In the genomic region with DNA sequence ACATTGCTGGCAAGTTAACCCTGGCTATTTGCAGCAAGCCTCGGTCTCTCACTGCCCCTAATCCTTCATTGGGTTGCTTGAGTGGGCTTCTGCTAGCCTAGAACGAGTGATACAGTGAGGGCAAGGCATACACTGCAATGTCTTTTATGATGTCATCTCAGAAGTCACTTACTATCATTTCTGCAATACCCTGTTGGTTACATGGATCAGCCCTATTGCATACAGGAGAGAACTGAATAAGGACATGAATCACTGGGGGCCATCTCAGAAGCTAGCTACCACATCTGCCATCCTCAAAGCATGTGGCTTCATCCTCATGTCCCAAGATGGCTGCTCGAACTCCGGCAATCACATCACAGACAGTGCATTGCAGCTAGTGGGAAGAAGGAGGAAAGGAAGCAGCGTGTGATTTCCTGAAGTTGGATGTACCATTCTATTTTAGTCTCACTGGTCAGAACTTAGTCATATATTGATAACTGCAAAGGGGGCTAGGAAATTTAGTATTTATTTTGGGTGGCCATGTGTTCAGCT, we compare ENCODE assay signal across 13 cellular contexts. TPM values are rescaled to one million over a fixed set of nuclear protein-coding genes. Genes with fewer than 3 reads are reported as not detected.
DNase-seq lines count a peak whose midpoint lies in the region; ATAC-seq and TF ChIP-seq lines count a peak whose summit lies in the region.
"Had no signal": no experiment of that assay in that cellular context is flagged by ENCODE, and none has a peak within 500 bp of the region (broad histone marks: within the 10 kb centered on the region; RNA-seq: fewer than 3 reads in every experiment).

No MANE protein-coding gene starts in this region.

- intact Hi-C loops in thyroid gland (cut with DNase I): no loop called here

- ATAC-seq in activated naive CD4-positive, alpha-beta T cell treated with anti-CD3 and anti-CD28 coated beads, Interleukin-2, amount 50 U/mL, for 72 hours: peak; percentile 37 to 43
- no peak for ATAC-seq in memory B cell (ENCODE audit: low read depth)
- no peak for ATAC-seq in HG03039 (IDR thresholded peaks at IDR 0.05; ENCODE audit: unreplicated experiment)

- H3K36me3 ChIP-seq in thyroid gland: no peaks in the 10 kb centered on the region

- H3K9me3 Mint-ChIP-seq in activated naive CD4-positive, alpha-beta T cell treated with anti-CD3 and anti-CD28 coated beads, Interleukin-2, amount 50 U/mL, for 72 hours: no peaks in the 10 kb centered on the region
- H3K9me3 Mint-ChIP-seq in IgD-negative memory B cell (no peaks in the 10 kb centered on the region), memory B cell (no peaks in the 10 kb centered on the region)

- H3K4me1 ChIP-seq in thyroid gland: peaks cover 19 to 26% of the 10 kb centered on the region in 2 donors

- TF ChIP-seq CTCF in thyroid gland (IDR thresholded peaks at IDR 0.05): no peak

- TF ChIP-seq POLR2A in thyroid gland (IDR thresholded peaks at IDR 0.05): no peak

- H3K36me3 Mint-ChIP-seq in activated naive CD4-positive, alpha-beta T cell treated with anti-CD3 and anti-CD28 coated beads, Interleukin-2, amount 50 U/mL, for 72 hours: no peaks in the 10 kb centered on the region
- H3K36me3 Mint-ChIP-seq in IgD-negative memory B cell (peaks cover 2% of the 10 kb centered on the region), memory B cell (no peaks in the 10 kb centered on the region)

- H3K9me3 ChIP-seq in thyroid gland: no peaks in the 10 kb centered on the region

- peaks cover 3% of the 10 kb centered on the region for H3K27me3 Mint-ChIP-seq in IgD-negative memory B cell
- no peaks in the 10 kb centered on the region for H3K27me3 Mint-ChIP-seq in memory B cell

- H3K4me1 Mint-ChIP-seq in IgD-negative memory B cell (peaks cover 30 to 43% (median 31%) of the 10 kb centered on the region in 3 donors), memory B cell (peaks cover 44% of the 10 kb centered on the region)

- peak overlapping the region in 1 of 4 donors; percentile 85 for H3K4me3 Mint-ChIP-seq in IgD-negative memory B cell
- H3K4me3 Mint-ChIP-seq in memory B cell: peak overlapping the region; percentile 30

- peak overlapping the region; percentile 64 to 84 (median 82) for H3K27ac ChIP-seq in thyroid gland

- no peak overlapping the region for H3K4me3 ChIP-seq in thyroid gland (replicated peaks in 1 of 3)

- H3K27me3 ChIP-seq in thyroid gland: no peaks in the 10 kb centered on the region

- H3K27ac Mint-ChIP-seq in activated naive CD4-positive, alpha-beta T cell treated with anti-CD3 and anti-CD28 coated beads, Interleukin-2, amount 50 U/mL, for 72 hours: no peak overlapping the region
- H3K27ac Mint-ChIP-seq in IgD-negative memory B cell: peak overlapping the region; percentile 37 to 94 (median 91)
- peak overlapping the region; percentile 86 for H3K27ac Mint-ChIP-seq in memory B cell

- WGBS in thyroid gland, 2 donors: 97 to 98% methylated on average over 5 of the region's 5 CpGs

- no peak for DNase-seq in activated naive CD4-positive, alpha-beta T cell treated with anti-CD3 and anti-CD28 coated beads, Interleukin-2, amount 50 U/mL, for 72 hours (ENCODE audit: low spot score in 2 of 2)
- no peak for DNase-seq in activated naive CD4-positive, alpha-beta T cell (lab: John Stamatoyannopoulos, UW)
- DNase-seq in memory B cell (ENCODE audit: low spot score in 2 of 2) (no peak), thyroid gland (no peak), NCI-H748 (lab: John Stamatoyannopoulos, UW; ENCODE audit: unreplicated experiment) (no peak)
- DNase-seq: GF-D8, Kasumi-1, NCI-H1436, NCI-H2029 treated with DMSO at 0.1 percent for 48 hours, NCI-H524 treated with DMSO at 0.1 percent for 48 hours, RPMI8226 had no signal

RNA-seq across cellular contexts. Expression of a gene that starts 33.3 kb away (rescaled TPM):
- total RNA-seq in activated naive CD4-positive, alpha-beta T cell treated with anti-CD3 and anti-CD28 coated beads, Interleukin-2, amount 50 U/mL, for 72 hours: 10 to 100 TPM in 1 of 2 donors, 1 to 10 TPM in 1; 6.0 to 37.7 TPM
- 32.8 TPM for polyA plus RNA-seq in IgD-negative memory B cell
- total RNA-seq in thyroid gland: 10 to 100 TPM; 27.9 to 42.3 (median 34.8) TPM

Comparison
In these comparisons a context has a peak if more than half of its experiments do, and no peak if none do; other contexts are left out.
1. ATAC-seq: peak in activated naive CD4-positive, alpha-beta T cell treated with anti-CD3 and anti-CD28 coated beads, Interleukin-2, amount 50 U/mL, for 72 hours (2 of 2); none in memory B cell (single experiment) and HG03039 (single experiment).
2. H3K27ac Mint-ChIP-seq: peak in IgD-negative memory B cell (3 of 3) and memory B cell (single experiment); none in activated naive CD4-positive, alpha-beta T cell treated with anti-CD3 and anti-CD28 coated beads, Interleukin-2, amount 50 U/mL, for 72 hours (0 of 2).